In genomic region chr15:96309143-96309542, GRCh38 we compare ENCODE assay signal across 30 cellular contexts. TPM values are rescaled to one million over a fixed set of nuclear protein-coding genes. Genes with fewer than 3 reads are reported as not detected.
"Had no signal": no experiment of that assay in that cellular context is flagged by ENCODE, and none has a peak within 500 bp of the region (broad histone marks: within the 10 kb centered on the region; RNA-seq: fewer than 3 reads in every experiment).

No MANE protein-coding gene starts in this region.

- H3K27ac ChIP-seq: ascending aorta, cardiac muscle cell, colonic mucosa, dorsolateral prefrontal cortex, esophagus muscularis mucosa, foreskin keratinocyte, gastrocnemius medialis had no signal

- H3K36me3 ChIP-seq: ascending aorta, breast epithelium, cardiac muscle cell, colonic mucosa, esophagus muscularis mucosa, gastrocnemius medialis had no signal

- ATAC-seq: activated CD4-positive, alpha-beta T cell treated with anti-CD3 and anti-CD28 coated beads for 36 hours; activated naive CD4-positive, alpha-beta T cell treated with anti-CD3 and anti-CD28 coated beads, Interleukin-2, amount 50 U/mL, for 72 hours; activated T-cell treated with anti-CD3 and anti-CD28 coated beads, Interleukin-2, amount 50 U/mL, for 72 hours; foreskin keratinocyte; gastrocnemius medialis had no signal

- DNase-seq: activated CD4-positive, alpha-beta memory T cell treated with anti-CD3 and anti-CD28 coated beads, Interleukin-2, amount 10 ng/mL, durations not matched to agents 7 days and 5 days; activated CD4-positive, alpha-beta T cell treated with anti-CD3 and anti-CD28 coated beads for 36 hours; activated CD4-positive, alpha-beta T cell treated with anti-CD3 and anti-CD28 coated beads, Interleukin-2, amount 10 ng/mL, durations not matched to agents 24 days and 14 days; activated CD4-positive, CD25-positive, alpha-beta regulatory T cell; activated CD4-positive, CD25-positive, alpha-beta regulatory T cell treated with anti-CD3 and anti-CD28 coated beads, Interleukin-2, amount 50 U/mL, for 72 hours; activated CD8-positive, alpha-beta memory T cell treated with anti-CD3 and anti-CD28 coated beads, Interleukin-2, amount 50 U/mL, for 48 hours; activated gamma-delta T cell; activated naive CD4-positive, alpha-beta T cell; activated naive CD4-positive, alpha-beta T cell treated with anti-CD3 and anti-CD28 coated beads, Interleukin-2, amount 10 ng/mL, durations not matched to agents 7 days and 5 days; activated naive CD8-positive, alpha-beta T cell treated with anti-CD3 and anti-CD28 coated beads, Interleukin-2, amount 10 ng/mL, durations not matched to agents 7 days and 5 days; activated T-cell treated with anti-CD3 and anti-CD28 coated beads for 4 hours; activated T-cell treated with anti-CD3 and anti-CD28 coated beads, Interleukin-2, amount 50 U/mL, for 24 hours; activated T-cell treated with anti-CD3 and anti-CD28 coated beads, Interleukin-2, amount 50 U/mL, for 72 hours; central memory CD4-positive, alpha-beta T cell; cerebellar nuclear complex; colonic mucosa; dorsolateral prefrontal cortex; effector memory CD4-positive, alpha-beta T cell; endodermal cell; erythroblast; foreskin keratinocyte; gastrocnemius medialis; glutamatergic neuron; T-helper 2 cell had no signal

- H3K27me3 ChIP-seq: ascending aorta, breast epithelium, colonic mucosa, esophagus muscularis mucosa, foreskin keratinocyte, gastrocnemius medialis had no signal

- H3K4me3 ChIP-seq: ascending aorta, breast epithelium, cardiac muscle cell, colonic mucosa, dorsolateral prefrontal cortex, esophagus muscularis mucosa, gastrocnemius medialis had no signal

- H3K9me3 ChIP-seq: ascending aorta, breast epithelium, colonic mucosa, esophagus muscularis mucosa, gastrocnemius medialis had no signal

- H3K4me1 ChIP-seq: breast epithelium, colonic mucosa, gastrocnemius medialis had no signal

RNA-seq across cellular contexts. Expression of gene NR2F2, which starts 21.4 kb away (rescaled TPM):
- total RNA-seq: activated CD4-positive, alpha-beta memory T cell treated with anti-CD3 and anti-CD28 coated beads, Interleukin-2, amount 10 ng/mL, durations not matched to agents 7 days and 5 days; activated CD4-positive, alpha-beta T cell treated with anti-CD3 and anti-CD28 coated beads for 36 hours; activated CD4-positive, alpha-beta T cell treated with anti-CD3 and anti-CD28 coated beads, Interleukin-2, amount 10 ng/mL, durations not matched to agents 24 days and 14 days; activated naive CD4-positive, alpha-beta T cell treated with anti-CD3 and anti-CD28 coated beads, Interleukin-2, amount 50 U/mL, for 72 hours; activated naive CD8-positive, alpha-beta T cell treated with anti-CD3 and anti-CD28 coated beads, Interleukin-2, amount 10 ng/mL, durations not matched to agents 7 days and 5 days; activated T-cell treated with anti-CD3 and anti-CD28 coated beads, Interleukin-2, amount 50 U/mL, for 72 hours; T-helper 1 cell treated with Interleukin-12 subunit alpha and Interleukin-12 subunit beta and Interleukin-4 antibody, amounts not matched to agents 30 ng/mL and 1 ng/mL, for 36 hours had no signal
